In genomic region chr6:28634758-28635546, GRCh38 we compare ENCODE assay signal across 8 cellular contexts.
A peak's percentile ranks its signal among the peaks of the same experiment; 100 is the strongest.
DNase-seq lines count a peak whose midpoint lies in the region; ATAC-seq and TF ChIP-seq lines count a peak whose summit lies in the region.

No MANE protein-coding gene starts in this region.

- DNase-seq in AG20443 (ENCODE audit: low spot score): peak; percentile 32
- DNase-seq in HUDEP-2 (lab: John Stamatoyannopoulos, UW; ENCODE audit: unreplicated experiment in 76 of 76): peak in 59 of 76 experiments; percentile 15 to 79 (median 50)
- DNase-seq in ascending aorta (ENCODE audit: low spot score in 2 of 2): no peak
- no peak for DNase-seq in foreskin melanocyte
- DNase-seq in activated effector memory CD4-positive, alpha-beta T cell treated with Interleukin-2 at 50 U/mL for 16 hours: no peak
- no peak for DNase-seq in activated CD4-positive, alpha-beta T cell treated with anti-CD3 and anti-CD28 coated beads, Interleukin-2, amount 50 U/mL, for 4 hours

- no peaks in the 10 kb centered on the region for H3K36me3 ChIP-seq in ascending aorta

- peak overlapping the region; percentile 33 to 35 for H3K4me3 ChIP-seq in ascending aorta

- no peak for TF ChIP-seq CTCF in ascending aorta (IDR thresholded peaks at IDR 0.05)

- ATAC-seq in GM19467 (IDR thresholded peaks at IDR 0.05; ENCODE audit: unreplicated experiment): no peak

- no peaks in the 10 kb centered on the region for H3K27me3 ChIP-seq in ascending aorta
- H3K27me3 ChIP-seq in layer of hippocampus (ENCODE audit: control insufficient read depth, insufficient read depth, low read length): peaks cover 12% of the 10 kb centered on the region

- intact Hi-C loops in ascending aorta (cut with DNase I): no loop called here

- H3K9me3 ChIP-seq in ascending aorta: no peaks in the 10 kb centered on the region

- H3K27ac ChIP-seq in ascending aorta: no peak overlapping the region
- peak overlapping the region; percentile 38 for H3K27ac ChIP-seq in layer of hippocampus (ENCODE audit: low read depth, low read length)

- no peaks in the 10 kb centered on the region for H3K4me1 ChIP-seq in ascending aorta

Comparison
In these comparisons a context has a peak if more than half of its experiments do, and no peak if none do; other contexts are left out.
1. DNase-seq: peak in AG20443 (single experiment) and HUDEP-2 (59 of 76); none in ascending aorta (0 of 2), foreskin melanocyte (single experiment), activated effector memory CD4-positive, alpha-beta T cell treated with Interleukin-2 at 50 U/mL for 16 hours (single experiment) and activated CD4-positive, alpha-beta T cell treated with anti-CD3 and anti-CD28 coated beads, Interleukin-2, amount 50 U/mL, for 4 hours (0 of 2).